Comparison of ENCODE assay signal across 17 cellular contexts in genomic region chr19:39194832-39195542, GRCh38. TPM values are rescaled to one million over a fixed set of nuclear protein-coding genes. Genes with fewer than 3 reads are reported as not detected.
DNase-seq lines count a peak whose midpoint lies in the region; ATAC-seq, FAIRE-seq and TF ChIP-seq lines count a peak whose summit lies in the region.
"Had no signal": no experiment of that assay in that cellular context is flagged by ENCODE, and none has a peak within 500 bp of the region (broad histone marks: within the 10 kb centered on the region; RNA-seq: fewer than 3 reads in every experiment).

No MANE protein-coding gene starts in this region.

- no peaks in the 10 kb centered on the region for H4K20me1 ChIP-seq in HepG2 (ENCODE audit: insufficient read depth, low read length)
- no peaks in the 10 kb centered on the region for H4K20me1 ChIP-seq in MM.1S (ENCODE audit: insufficient read depth, low read length)

- TF ChIP-seq RAD21 in HepG2 (CRISPR knock-in tag; IDR thresholded peaks at IDR 0.05): no peak

- TF ChIP-seq EP300 in HepG2 (IDR thresholded peaks at IDR 0.05; ENCODE audit: low read depth in 2 of 2, low read length in 2 of 2) (no peak), HepG2 (CRISPR knock-in tag; IDR thresholded peaks at IDR 0.05; ENCODE audit: borderline replicate concordance) (no peak)

- CTCF ChIA-PET in HepG2 (lab: Yijun Ruan, JAX; ENCODE audit: low intra/inter-chr PET ratio, low total read pairs): no interaction called here
- CTCF ChIA-PET in Panc1 (lab: Charles Lee): interaction anchor here (0.7 kb wide), 1 partner anchor 147 kb away, joined by 3 read pairs; the partner anchor contains the start of gene SAMD4B

- H3K9ac ChIP-seq in HepG2 (ENCODE audit: insufficient read depth, low read depth, low read length): no peak overlapping the region
- no peak overlapping the region for H3K9ac ChIP-seq in MM.1S (ENCODE audit: low read length)

- H3F3A ChIP-seq in MM.1S (ENCODE audit: insufficient read depth, low read length): no peaks in the 10 kb centered on the region

- no peaks in the 10 kb centered on the region for H3K9me3 ChIP-seq in HepG2 (ENCODE audit: low read length)
- H3K9me3 ChIP-seq in right lobe of liver: no peaks in the 10 kb centered on the region
- H3K9me3 ChIP-seq in Panc1 (ENCODE audit: control insufficient read depth, insufficient read depth, low read depth, low read length): no peaks in the 10 kb centered on the region
- no peaks in the 10 kb centered on the region for H3K9me3 ChIP-seq in MM.1S (replicated peaks; ENCODE audit: insufficient read depth, low read length)
- no peaks in the 10 kb centered on the region for H3K9me3 ChIP-seq in tibial artery
- H3K9me3 ChIP-seq: MG63 had no signal

- intact Hi-C loops in HepG2 (cut with micrococcal nuclease; ENCODE audit: unreplicated experiment): no loop called here
- intact Hi-C loops in right lobe of liver (cut with DNase I): no loop called here
- intact Hi-C loops in Panc1 (cut with micrococcal nuclease; ENCODE audit: unreplicated experiment): no loop called here
- intact Hi-C loops in tibial artery (cut with DNase I; ENCODE audit: low total_unique reads): no loop called here
- intact Hi-C loops in posterior cingulate gyrus (cut with DNase I): no loop called here

- H3K4me1 ChIP-seq in HepG2 (ENCODE audit: insufficient read depth, low read length) (peaks cover 12% of the 10 kb centered on the region), right lobe of liver (peaks cover 0 to 4% (median 0%) of the 10 kb centered on the region in 4 donors), Panc1 (ENCODE audit: control insufficient read depth, insufficient read depth, low read length) (peaks cover 12% of the 10 kb centered on the region), MM.1S (ENCODE audit: low read length) (no peaks in the 10 kb centered on the region), tibial artery (peaks cover 0 to 9% (median 3%) of the 10 kb centered on the region in 4 donors)

- H2AFZ ChIP-seq in HepG2 (ENCODE audit: low read length) (no peak overlapping the region), MM.1S (ENCODE audit: low read length) (no peak overlapping the region)

- H3K27me3 ChIP-seq in HepG2 (ENCODE audit: control insufficient read depth in 1 of 2, insufficient read depth in 2 of 2, low read length in 2 of 2): peaks cover 5 to 40% of the 10 kb centered on the region in 2 experiments; a peak in 4 of 5 replicates
- peaks cover 5 to 9% of the 10 kb centered on the region in 2 donors for H3K27me3 ChIP-seq in right lobe of liver
- no peaks in the 10 kb centered on the region for H3K27me3 ChIP-seq in Panc1 (ENCODE audit: control insufficient read depth, insufficient read depth, low read length)
- H3K27me3 ChIP-seq in MM.1S (replicated peaks; ENCODE audit: insufficient read depth, low read length): peaks cover 63% of the 10 kb centered on the region
- peaks cover 0 to 64% of the 10 kb centered on the region in 2 donors for H3K27me3 ChIP-seq in tibial artery

- no peak for FAIRE-seq in HepG2 (lab: Jason Lieb, UNC)
- FAIRE-seq: frontal cortex had no signal

- POLR2A ChIA-PET in HepG2 (lab: Yijun Ruan, JAX): no interaction called here
- POLR2A ChIA-PET in Panc1 (lab: Charles Lee): interaction anchor here (0.5 to 0.6 kb wide), 4 partner anchors 12 to 600 kb away, joined by 3 to 8 read pairs (median 3); partner anchors contain the start of gene TIMM50

- H3K4me3 ChIP-seq in HepG2 (replicated peaks in 1 of 3; ENCODE audit: insufficient read depth in 1 of 3, low read depth in 2 of 3, low read length in 3 of 3) (no peak overlapping the region), right lobe of liver (no peak overlapping the region), Panc1 (ENCODE audit: low read depth in 2 of 2, low read length in 2 of 2) (no peak overlapping the region), MM.1S (ENCODE audit: low read length) (no peak overlapping the region), tibial artery (no peak overlapping the region)
- H3K4me3 ChIP-seq: lung, MG63 had no signal

- BruUV-seq in HepG2 (replicated peaks; lab: Mats Ljungman, UMichigan) (no TSS peak), Panc1 (replicated peaks; lab: Mats Ljungman, UMichigan) (no TSS peak)

- H3K27ac ChIP-seq in HepG2 (ENCODE audit: extremely low read length, insufficient read depth, low read length) (no peak overlapping the region), right lobe of liver (no peak overlapping the region), Panc1 (ENCODE audit: low read length) (no peak overlapping the region), epithelial cell of prostate (peak overlapping the region; percentile 55), MM.1S (ENCODE audit: low read length) (no peak overlapping the region), tibial artery (no peak overlapping the region)

- TF ChIP-seq POLR2A in HepG2 (IDR thresholded peaks at IDR 0.05; ENCODE audit: insufficient read depth in 1 of 2, low read depth in 2 of 2, low read length in 2 of 2) (no peak), right lobe of liver (IDR thresholded peaks at IDR 0.05) (no peak)

- in situ Hi-C loops in HepG2 (cut with HindIII; ENCODE audit: extremely low pct_ligation_motif_present, low pct_unique_long_range_greater_than_20kb): no loop called here
- in situ Hi-C loops in Panc1 (cut with HindIII; ENCODE audit: low pct_unique_long_range_greater_than_20kb, low sequenced_read_pairs): no loop called here

- no peak overlapping the region for H3K4me2 ChIP-seq in HepG2 (ENCODE audit: low read depth, low read length)
- H3K4me2 ChIP-seq in MM.1S (ENCODE audit: low read depth, low read length): no peak overlapping the region

- no peaks in the 10 kb centered on the region for H3K36me3 ChIP-seq in HepG2 (replicated peaks in 1 of 2; ENCODE audit: control insufficient read depth in 1 of 2, insufficient read depth in 2 of 2, low read length in 2 of 2)
- no peaks in the 10 kb centered on the region for H3K36me3 ChIP-seq in right lobe of liver
- no peaks in the 10 kb centered on the region for H3K36me3 ChIP-seq in Panc1 (ENCODE audit: control insufficient read depth, insufficient read depth, low read length)
- H3K36me3 ChIP-seq in MM.1S (replicated peaks; ENCODE audit: insufficient read depth, low read length): no peaks in the 10 kb centered on the region
- H3K36me3 ChIP-seq in tibial artery: no peaks in the 10 kb centered on the region
- H3K36me3 ChIP-seq: MG63 had no signal

- no peaks in the 10 kb centered on the region for H3K9me2 ChIP-seq in MM.1S (replicated peaks; ENCODE audit: insufficient read depth, low read length)

- ATAC-seq in HepG2 (no peak), right lobe of liver (no peak), Panc1 (peak; percentile 32)
- ATAC-seq: activated CD8-positive, alpha-beta T cell treated with anti-CD3 and anti-CD28 coated beads for 36 hours had no signal

- 21% methylated on average over 4 of the region's 9 CpGs for WGBS in HepG2 (ENCODE audit: low lambda C conversion rate)
- WGBS in right lobe of liver (ENCODE audit: insufficient coverage, low coverage, low lambda C conversion rate, missing lambda C conversion rate): 34% methylated on average over 7 of the region's 9 CpGs

- no peak for TF ChIP-seq CTCF in HepG2 (CRISPR knock-in tag; IDR thresholded peaks at IDR 0.05)
- no peak for TF ChIP-seq CTCF in right lobe of liver (IDR thresholded peaks at IDR 0.05)
- TF ChIP-seq CTCF in Panc1 (IDR thresholded peaks at IDR 0.05): no peak
- no peak for TF ChIP-seq CTCF in MM.1S (IDR thresholded peaks at IDR 0.05; ENCODE audit: low read length)
- no peak for TF ChIP-seq CTCF in tibial artery (IDR thresholded peaks at IDR 0.05)

- no peak for DNase-seq in HepG2 (ENCODE audit: low spot score)
- DNase-seq in right lobe of liver: no peak
- DNase-seq in Panc1 (ENCODE audit: low read depth, low spot score): no peak
- no peak for DNase-seq in epithelial cell of prostate (ENCODE audit: low read depth, low spot score)
- DNase-seq in NCI-H1436 (lab: John Stamatoyannopoulos, UW): no peak
- no peak for DNase-seq in MM.1S
- no peak for DNase-seq in tibial artery
- DNase-seq in posterior cingulate gyrus: no peak
- DNase-seq: activated CD8-positive, alpha-beta T cell treated with anti-CD3 and anti-CD28 coated beads for 36 hours; AML-193; MG63; NCI-H2107 had no signal

- H3K79me2 ChIP-seq in HepG2 (ENCODE audit: insufficient read depth, low read length): no peaks in the 10 kb centered on the region
- H3K79me2 ChIP-seq in MM.1S (ENCODE audit: low read length): no peaks in the 10 kb centered on the region

RNA-seq across cellular contexts. Expression of gene NCCRP1, which starts 1.8 kb away (rescaled TPM):
- not detected in 2 replicates for total RNA-seq in HepG2 (2016; rRNA removed; fragmentation: Illumina TruSeq; extraction: Trizol)
- total RNA-seq in HepG2 (2016; cell fraction: cytosol; rRNA removed; fragmentation: Illumina TruSeq; extraction: Trizol; ENCODE audit: low read depth): not detected in 2 replicates
- total RNA-seq in HepG2 (2016; cell fraction: insoluble cytoplasmic fraction; rRNA removed; fragmentation: Illumina TruSeq; extraction: Trizol): not detected in 2 replicates
- total RNA-seq in HepG2 (2016; cell fraction: membrane; rRNA removed; fragmentation: Illumina TruSeq; extraction: Trizol): not detected in 2 replicates
- not detected in 2 replicates for total RNA-seq in HepG2 (2016; cell fraction: nucleus; rRNA removed; fragmentation: Illumina TruSeq; extraction: Trizol)
- not detected in 2 replicates for polyA plus RNA-seq in HepG2 (2011; rRNA removed)
- not detected in 2 replicates for polyA plus RNA-seq in HepG2 (2011; cell fraction: cytosol; rRNA removed)
- not detected in 2 replicates for polyA plus RNA-seq in HepG2 (2011; cell fraction: nucleus; rRNA removed)
- polyA plus RNA-seq in HepG2 (2012): not detected in 2 replicates
- polyA plus RNA-seq in HepG2 (2016; cell fraction: cytosol; fragmentation: Illumina TruSeq; extraction: Trizol; ENCODE audit: low read depth): not detected in 2 replicates
- not detected in 2 replicates for polyA plus RNA-seq in HepG2 (2016; cell fraction: insoluble cytoplasmic fraction; fragmentation: Illumina TruSeq; extraction: Trizol; ENCODE audit: low read depth)
- polyA plus RNA-seq in HepG2 (2016; cell fraction: membrane; fragmentation: Illumina TruSeq; extraction: Trizol; ENCODE audit: low read depth): not detected in 2 replicates
- not detected in 2 replicates for polyA plus RNA-seq in HepG2 (2016; cell fraction: nucleus; fragmentation: Illumina TruSeq; extraction: Trizol; ENCODE audit: insufficient read depth, low read depth)
- 0.06 and 0.70 TPM in 2 replicates for polyA minus RNA-seq in HepG2 (2011; rRNA and poly(A)+ RNA removed; ENCODE audit: low replicate concordance)
- polyA minus RNA-seq in HepG2 (2011; cell fraction: cytosol; rRNA and poly(A)+ RNA removed): not detected in 2 replicates
- not detected in 2 replicates for polyA minus RNA-seq in HepG2 (2011; cell fraction: nucleus; rRNA and poly(A)+ RNA removed)
- total RNA-seq in right lobe of liver: not detected
- 0.46 TPM for total RNA-seq in Panc1 (2021; ENCODE audit: unreplicated experiment)
- polyA plus RNA-seq in Panc1 (2012; ENCODE audit: insufficient read length): 0.85 TPM
- total RNA-seq: activated CD8-positive, alpha-beta T cell treated with anti-CD3 and anti-CD28 coated beads for 36 hours; activated T-helper 1 cell treated with anti-CD3 and anti-CD28 coated beads, Interleukin-12 subunit alpha, Interleukin-12 subunit beta, Interleukin-2, Interleukin-4 antibody, amounts not matched to agents 30 ng/mL and 10 ng/mL and 1 ng/mL, durations not matched to agents 14 hours and 24 hours and 36 hours; cerebellum; frontal cortex had no signal
- polyA plus RNA-seq: neural cell had no signal

RNA-seq across cellular contexts. Expression of gene SYCN, which starts 9.1 kb away (rescaled TPM):
- total RNA-seq in HepG2 (2016; rRNA removed; fragmentation: Illumina TruSeq; extraction: Trizol) (not detected in 2 replicates), right lobe of liver (not detected), Panc1 (2021; ENCODE audit: unreplicated experiment) (0.33 TPM)
- total RNA-seq in HepG2 (2016; cell fraction: cytosol; rRNA removed; fragmentation: Illumina TruSeq; extraction: Trizol; ENCODE audit: low read depth): not detected in 2 replicates
- total RNA-seq in HepG2 (2016; cell fraction: insoluble cytoplasmic fraction; rRNA removed; fragmentation: Illumina TruSeq; extraction: Trizol): not detected in 2 replicates
- not detected in 2 replicates for total RNA-seq in HepG2 (2016; cell fraction: membrane; rRNA removed; fragmentation: Illumina TruSeq; extraction: Trizol)
- not detected in 2 replicates for total RNA-seq in HepG2 (2016; cell fraction: nucleus; rRNA removed; fragmentation: Illumina TruSeq; extraction: Trizol)
- not detected in 2 replicates for polyA plus RNA-seq in HepG2 (2011; rRNA removed)
- not detected in 2 replicates for polyA plus RNA-seq in HepG2 (2011; cell fraction: cytosol; rRNA removed)
- polyA plus RNA-seq in HepG2 (2011; cell fraction: nucleus; rRNA removed): not detected in 2 replicates
- polyA plus RNA-seq in HepG2 (2012): not detected in 2 replicates
- polyA plus RNA-seq in HepG2 (2016; cell fraction: cytosol; fragmentation: Illumina TruSeq; extraction: Trizol; ENCODE audit: low read depth): not detected in 2 replicates
- polyA plus RNA-seq in HepG2 (2016; cell fraction: insoluble cytoplasmic fraction; fragmentation: Illumina TruSeq; extraction: Trizol; ENCODE audit: low read depth): not detected in 2 replicates
- polyA plus RNA-seq in HepG2 (2016; cell fraction: membrane; fragmentation: Illumina TruSeq; extraction: Trizol; ENCODE audit: low read depth): not detected in 2 replicates
- not detected in 2 replicates for polyA plus RNA-seq in HepG2 (2016; cell fraction: nucleus; fragmentation: Illumina TruSeq; extraction: Trizol; ENCODE audit: insufficient read depth, low read depth)
- polyA minus RNA-seq in HepG2 (2011; rRNA and poly(A)+ RNA removed; ENCODE audit: low replicate concordance): not detected in 2 replicates
- not detected in 2 replicates for polyA minus RNA-seq in HepG2 (2011; cell fraction: cytosol; rRNA and poly(A)+ RNA removed)
- not detected in 2 replicates for polyA minus RNA-seq in HepG2 (2011; cell fraction: nucleus; rRNA and poly(A)+ RNA removed)
- polyA plus RNA-seq in Panc1 (2012; ENCODE audit: insufficient read length): not detected
- total RNA-seq: activated CD8-positive, alpha-beta T cell treated with anti-CD3 and anti-CD28 coated beads for 36 hours; activated T-helper 1 cell treated with anti-CD3 and anti-CD28 coated beads, Interleukin-12 subunit alpha, Interleukin-12 subunit beta, Interleukin-2, Interleukin-4 antibody, amounts not matched to agents 30 ng/mL and 10 ng/mL and 1 ng/mL, durations not matched to agents 14 hours and 24 hours and 36 hours; cerebellum; frontal cortex; lung had no signal
- polyA plus RNA-seq: neural cell had no signal

RNA-seq across cellular contexts. Expression of gene IFNL3, which starts 49.8 kb away (rescaled TPM):
- total RNA-seq in HepG2 (2016; rRNA removed; fragmentation: Illumina TruSeq; extraction: Trizol) (not detected in 2 replicates), right lobe of liver (not detected), Panc1 (2021; ENCODE audit: unreplicated experiment) (not detected)
- total RNA-seq in HepG2 (2016; cell fraction: cytosol; rRNA removed; fragmentation: Illumina TruSeq; extraction: Trizol; ENCODE audit: low read depth): not detected in 2 replicates
- not detected in 2 replicates for total RNA-seq in HepG2 (2016; cell fraction: insoluble cytoplasmic fraction; rRNA removed; fragmentation: Illumina TruSeq; extraction: Trizol)
- total RNA-seq in HepG2 (2016; cell fraction: membrane; rRNA removed; fragmentation: Illumina TruSeq; extraction: Trizol): not detected in 2 replicates
- not detected in 2 replicates for total RNA-seq in HepG2 (2016; cell fraction: nucleus; rRNA removed; fragmentation: Illumina TruSeq; extraction: Trizol)
- polyA plus RNA-seq in HepG2 (2011; rRNA removed): not detected in 2 replicates
- not detected in 2 replicates for polyA plus RNA-seq in HepG2 (2011; cell fraction: cytosol; rRNA removed)
- polyA plus RNA-seq in HepG2 (2011; cell fraction: nucleus; rRNA removed): not detected in 2 replicates
- not detected in 2 replicates for polyA plus RNA-seq in HepG2 (2012)
- polyA plus RNA-seq in HepG2 (2016; cell fraction: cytosol; fragmentation: Illumina TruSeq; extraction: Trizol; ENCODE audit: low read depth): not detected in 2 replicates
- polyA plus RNA-seq in HepG2 (2016; cell fraction: insoluble cytoplasmic fraction; fragmentation: Illumina TruSeq; extraction: Trizol; ENCODE audit: low read depth): not detected in 2 replicates
- not detected in 2 replicates for polyA plus RNA-seq in HepG2 (2016; cell fraction: membrane; fragmentation: Illumina TruSeq; extraction: Trizol; ENCODE audit: low read depth)
- not detected in 2 replicates for polyA plus RNA-seq in HepG2 (2016; cell fraction: nucleus; fragmentation: Illumina TruSeq; extraction: Trizol; ENCODE audit: insufficient read depth, low read depth)
- polyA minus RNA-seq in HepG2 (2011; rRNA and poly(A)+ RNA removed; ENCODE audit: low replicate concordance): not detected in 2 replicates
- not detected in 2 replicates for polyA minus RNA-seq in HepG2 (2011; cell fraction: cytosol; rRNA and poly(A)+ RNA removed)
- not detected in 2 replicates for polyA minus RNA-seq in HepG2 (2011; cell fraction: nucleus; rRNA and poly(A)+ RNA removed)
- polyA plus RNA-seq in Panc1 (2012; ENCODE audit: insufficient read length): not detected
- total RNA-seq: activated CD8-positive, alpha-beta T cell treated with anti-CD3 and anti-CD28 coated beads for 36 hours; activated T-helper 1 cell treated with anti-CD3 and anti-CD28 coated beads, Interleukin-12 subunit alpha, Interleukin-12 subunit beta, Interleukin-2, Interleukin-4 antibody, amounts not matched to agents 30 ng/mL and 10 ng/mL and 1 ng/mL, durations not matched to agents 14 hours and 24 hours and 36 hours; cerebellum; frontal cortex; lung had no signal
- polyA plus RNA-seq: lung, neural cell had no signal

RNA-seq across cellular contexts. Expression of gene IFNL4, which starts 53.7 kb away (rescaled TPM):
- not detected in 2 replicates for total RNA-seq in HepG2 (2016; rRNA removed; fragmentation: Illumina TruSeq; extraction: Trizol)
- total RNA-seq in HepG2 (2016; cell fraction: cytosol; rRNA removed; fragmentation: Illumina TruSeq; extraction: Trizol; ENCODE audit: low read depth): not detected in 2 replicates
- total RNA-seq in HepG2 (2016; cell fraction: insoluble cytoplasmic fraction; rRNA removed; fragmentation: Illumina TruSeq; extraction: Trizol): not detected in 2 replicates
- not detected in 2 replicates for total RNA-seq in HepG2 (2016; cell fraction: membrane; rRNA removed; fragmentation: Illumina TruSeq; extraction: Trizol)
- not detected in 2 replicates for total RNA-seq in HepG2 (2016; cell fraction: nucleus; rRNA removed; fragmentation: Illumina TruSeq; extraction: Trizol)
- polyA plus RNA-seq in HepG2 (2011; rRNA removed): not detected in 2 replicates
- not detected in 2 replicates for polyA plus RNA-seq in HepG2 (2011; cell fraction: cytosol; rRNA removed)
- not detected in 2 replicates for polyA plus RNA-seq in HepG2 (2011; cell fraction: nucleus; rRNA removed)
- not detected in 2 replicates for polyA plus RNA-seq in HepG2 (2012)
- polyA plus RNA-seq in HepG2 (2016; cell fraction: cytosol; fragmentation: Illumina TruSeq; extraction: Trizol; ENCODE audit: low read depth): not detected in 2 replicates
- not detected in 2 replicates for polyA plus RNA-seq in HepG2 (2016; cell fraction: insoluble cytoplasmic fraction; fragmentation: Illumina TruSeq; extraction: Trizol; ENCODE audit: low read depth)
- not detected in 2 replicates for polyA plus RNA-seq in HepG2 (2016; cell fraction: membrane; fragmentation: Illumina TruSeq; extraction: Trizol; ENCODE audit: low read depth)
- not detected in 2 replicates for polyA plus RNA-seq in HepG2 (2016; cell fraction: nucleus; fragmentation: Illumina TruSeq; extraction: Trizol; ENCODE audit: insufficient read depth, low read depth)
- not detected in 2 replicates for polyA minus RNA-seq in HepG2 (2011; rRNA and poly(A)+ RNA removed; ENCODE audit: low replicate concordance)
- not detected in 2 replicates for polyA minus RNA-seq in HepG2 (2011; cell fraction: cytosol; rRNA and poly(A)+ RNA removed)
- polyA minus RNA-seq in HepG2 (2011; cell fraction: nucleus; rRNA and poly(A)+ RNA removed): not detected in 2 replicates
- total RNA-seq in right lobe of liver: not detected
- not detected for total RNA-seq in Panc1 (2021; ENCODE audit: unreplicated experiment)
- not detected for polyA plus RNA-seq in Panc1 (2012; ENCODE audit: insufficient read length)
- total RNA-seq: activated CD8-positive, alpha-beta T cell treated with anti-CD3 and anti-CD28 coated beads for 36 hours; activated T-helper 1 cell treated with anti-CD3 and anti-CD28 coated beads, Interleukin-12 subunit alpha, Interleukin-12 subunit beta, Interleukin-2, Interleukin-4 antibody, amounts not matched to agents 30 ng/mL and 10 ng/mL and 1 ng/mL, durations not matched to agents 14 hours and 24 hours and 36 hours; cerebellum; lung had no signal
- polyA plus RNA-seq: lung, neural cell had no signal
